ENCODE assay signal across 22 cellular contexts in genomic region chr2:109428281-109428680, GRCh38.
"Had no signal": no experiment of that assay in that cellular context is flagged by ENCODE, and none has a peak within 500 bp of the region (broad histone marks: within the 10 kb centered on the region; RNA-seq: fewer than 3 reads in every experiment).

No MANE protein-coding gene starts in this region.

- DNase-seq: activated naive CD4-positive, alpha-beta T cell; activated T-cell treated with anti-CD3 and anti-CD28 coated beads, Interleukin-2, amount 50 U/mL, for 1 hour; adrenal gland; central memory CD4-positive, alpha-beta T cell; effector memory CD8-positive, alpha-beta T cell; esophagus squamous epithelium; gastrocnemius medialis; hippocampal formation; left ventricle myocardium inferior; midbrain; right cardiac atrium; stimulated activated CD4-positive, alpha-beta T cell treated with anti-CD3 and anti-CD28 coated beads, Interleukin-2, amount 100 ng/mL, for 24 hours; T-helper 9 cell; testis had no signal

- ATAC-seq: effector memory CD8-positive, alpha-beta T cell; gastrocnemius medialis; natural killer cell treated with Interleukin-12 subunit alpha and Interleukin-12 subunit beta and Interleukin-15 and Interleukin-18, amount 100 ng/mL, for 72 hours; pancreas; right cardiac atrium; stimulated activated effector memory CD8-positive, alpha-beta T cell treated with anti-CD3 and anti-CD28 coated beads, Interleukin-12 subunit alpha, Interleukin-12 subunit beta, amount 100 ng/mL, for 72 hours; WTC11 had no signal

- H3K4me3 ChIP-seq: adrenal gland, esophagus squamous epithelium, gastrocnemius medialis, left ventricle myocardium inferior, pancreas, skin epidermis, testis, vagina had no signal

- H3K4me1 Mint-ChIP-seq: stimulated activated effector memory CD8-positive, alpha-beta T cell treated with anti-CD3 and anti-CD28 coated beads, Interleukin-12 subunit alpha, Interleukin-12 subunit beta, amount 100 ng/mL, for 72 hours; WTC11 had no signal

- H3K36me3 Mint-ChIP-seq: activated naive CD8-positive, alpha-beta T cell; natural killer cell treated with Interleukin-12 subunit alpha and Interleukin-12 subunit beta and Interleukin-15 and Interleukin-18, amount 100 ng/mL, for 72 hours; stimulated activated effector memory CD8-positive, alpha-beta T cell treated with anti-CD3 and anti-CD28 coated beads, Interleukin-12 subunit alpha, Interleukin-12 subunit beta, amount 100 ng/mL, for 72 hours; WTC11 had no signal

- H3K4me3 Mint-ChIP-seq: activated naive CD8-positive, alpha-beta T cell; effector memory CD8-positive, alpha-beta T cell; natural killer cell treated with Interleukin-12 subunit alpha and Interleukin-12 subunit beta and Interleukin-15 and Interleukin-18, amount 100 ng/mL, for 72 hours; stimulated activated effector memory CD8-positive, alpha-beta T cell treated with anti-CD3 and anti-CD28 coated beads, Interleukin-12 subunit alpha, Interleukin-12 subunit beta, amount 100 ng/mL, for 72 hours; WTC11 had no signal

- H3K9me3 Mint-ChIP-seq: effector memory CD8-positive, alpha-beta T cell; natural killer cell treated with Interleukin-12 subunit alpha and Interleukin-12 subunit beta and Interleukin-15 and Interleukin-18, amount 100 ng/mL, for 72 hours; stimulated activated effector memory CD8-positive, alpha-beta T cell treated with anti-CD3 and anti-CD28 coated beads, Interleukin-12 subunit alpha, Interleukin-12 subunit beta, amount 100 ng/mL, for 72 hours; WTC11 had no signal

- H3K27ac ChIP-seq: adrenal gland, esophagus squamous epithelium, gastrocnemius medialis, left ventricle myocardium inferior, neutrophil, pancreas, skin epidermis, testis, vagina had no signal

- H3K9me3 ChIP-seq: adrenal gland, esophagus squamous epithelium, gastrocnemius medialis, left ventricle myocardium inferior, neutrophil, pancreas, testis, vagina had no signal

- H3K36me3 ChIP-seq: adrenal gland, esophagus squamous epithelium, gastrocnemius medialis, pancreas, vagina had no signal

- H3K4me1 ChIP-seq: adrenal gland, left ventricle myocardium inferior, pancreas, testis, vagina had no signal

- H3K27me3 ChIP-seq: adrenal gland, esophagus squamous epithelium, gastrocnemius medialis, neutrophil, pancreas, testis, vagina had no signal

- H3K27ac Mint-ChIP-seq: activated naive CD8-positive, alpha-beta T cell; effector memory CD8-positive, alpha-beta T cell; natural killer cell treated with Interleukin-12 subunit alpha and Interleukin-12 subunit beta and Interleukin-15 and Interleukin-18, amount 100 ng/mL, for 72 hours; stimulated activated effector memory CD8-positive, alpha-beta T cell treated with anti-CD3 and anti-CD28 coated beads, Interleukin-12 subunit alpha, Interleukin-12 subunit beta, amount 100 ng/mL, for 72 hours; WTC11 had no signal

- H3K27me3 Mint-ChIP-seq: activated naive CD8-positive, alpha-beta T cell had no signal
